Comparison of ENCODE assay signal across 12 cellular contexts in genomic region chr1:50105430-50105829, GRCh38. TPM values are rescaled to one million over a fixed set of nuclear protein-coding genes. Genes with fewer than 3 reads are reported as not detected.
DNase-seq lines count a peak whose midpoint lies in the region; ATAC-seq and TF ChIP-seq lines count a peak whose summit lies in the region.
"Had no signal": no experiment of that assay in that cellular context is flagged by ENCODE, and none has a peak within 500 bp of the region (broad histone marks: within the 10 kb centered on the region; RNA-seq: fewer than 3 reads in every experiment).

No MANE protein-coding gene starts in this region.

- WGBS in stomach, 5 donors, result 65 to 76% (median 71%) methylated on average over 3 of the region's 3 CpGs

- H3K4me3 ChIP-seq in stomach, result no peak overlapping the region
- H3K4me3 ChIP-seq: testis had no signal

- intact Hi-C loops in head of caudate nucleus (cut with DNase I), result no loop called here
- intact Hi-C loops in stomach (cut with DNase I; ENCODE audit: low total_unique reads), result no loop called here

- TF ChIP-seq CTCF in mesothelial cell of epicardium (IDR thresholded peaks at IDR 0.05; ENCODE audit: unreplicated experiment) (peak; percentile 42), stomach (IDR thresholded peaks at IDR 0.05) (peak in 1 of 7 experiments; percentile 14)

- H3K4me3 Mint-ChIP-seq in mesothelial cell of epicardium, result no peak overlapping the region
- H3K4me3 Mint-ChIP-seq: memory B cell had no signal

- no peaks in the 10 kb centered on the region for H3K4me1 Mint-ChIP-seq in mesothelial cell of epicardium

- ATAC-seq in GM18868 (IDR thresholded peaks at IDR 0.05; ENCODE audit: unreplicated experiment), result peak; percentile 65
- ATAC-seq in GM21737 (IDR thresholded peaks at IDR 0.05; ENCODE audit: unreplicated experiment), result no peak
- ATAC-seq in activated CD4-positive, CD25-positive, alpha-beta regulatory T cell treated with anti-CD3 and anti-CD28 coated beads, Interleukin-2, amount 50 U/mL, for 24 hours, result no peak

- peaks cover 0 to 38% (median 15%) of the 10 kb centered on the region in 3 donors for H3K27me3 ChIP-seq in stomach
- H3K27me3 ChIP-seq: testis had no signal

- no peak overlapping the region for H3K27ac ChIP-seq in stomach
- H3K27ac ChIP-seq: HL-60, testis had no signal

- H3K4me1 ChIP-seq in stomach, result peaks cover 0 to 10% (median 3%) of the 10 kb centered on the region in 4 donors
- H3K4me1 ChIP-seq: testis had no signal

- no peaks in the 10 kb centered on the region for H3K36me3 ChIP-seq in stomach

- TF ChIP-seq EP300 in stomach (IDR thresholded peaks at IDR 0.05), result no peak

- no peaks in the 10 kb centered on the region for H3K36me3 Mint-ChIP-seq in mesothelial cell of epicardium
- H3K36me3 Mint-ChIP-seq: memory B cell had no signal

- no peak for TF ChIP-seq POLR2A in stomach (IDR thresholded peaks at IDR 0.05)

- H3K9me3 ChIP-seq in stomach, result no peaks in the 10 kb centered on the region
- H3K9me3 ChIP-seq: testis had no signal

- DNase-seq in NCI-H1436 (lab: John Stamatoyannopoulos, UW) (peak; percentile 50), SHP77 (lab: John Stamatoyannopoulos, UW) (peak; percentile 43 to 56), mesothelial cell of epicardium (ENCODE audit: low spot score in 2 of 2, unreplicated experiment in 2 of 2) (no peak), head of caudate nucleus (no peak), stomach (no peak)
- DNase-seq: testis had no signal

- H3K27me3 Mint-ChIP-seq in mesothelial cell of epicardium (ENCODE audit: low read depth), result no peaks in the 10 kb centered on the region

- H3K9me3 Mint-ChIP-seq in mesothelial cell of epicardium, result peaks cover 45% of the 10 kb centered on the region
- H3K9me3 Mint-ChIP-seq: memory B cell had no signal

- no peak overlapping the region for H3K27ac Mint-ChIP-seq in mesothelial cell of epicardium
- H3K27ac Mint-ChIP-seq: memory B cell had no signal

RNA-seq across cellular contexts. Expression of gene ELAVL4, which starts 3.3 kb away (rescaled TPM):
- total RNA-seq in mesothelial cell of epicardium, result not detected in 3 replicates
- total RNA-seq in stomach, result 1 to 10 TPM in 1 of 5 donors, not detected in 4; 4.8 TPM
- polyA plus RNA-seq in stomach, result under 1 TPM in 2 of 3 donors, not detected in 1; 0.30 to 0.31 TPM
- total RNA-seq: activated CD8-positive, alpha-beta memory T cell treated with anti-CD3 and anti-CD28 coated beads for 36 hours had no signal

Comparison
In these comparisons a context has a peak if more than half of its experiments do, and no peak if none do; other contexts are left out.
1. DNase-seq: peak in NCI-H1436 (single experiment) and SHP77 (2 of 2); none in mesothelial cell of epicardium (0 of 2), head of caudate nucleus (0 of 42) and stomach (single experiment).